In genomic region chr5:149766460-149767277, GRCh38 we compare ENCODE assay signal across 18 cellular contexts.
"Had no signal": no experiment of that assay in that cellular context is flagged by ENCODE, and none has a peak within 500 bp of the region (broad histone marks: within the 10 kb centered on the region; RNA-seq: fewer than 3 reads in every experiment).

No MANE protein-coding gene starts in this region.

- H3K9me3 ChIP-seq: adrenal gland had no signal

- ATAC-seq: activated CD4-positive, alpha-beta T cell treated with anti-CD3 and anti-CD28 coated beads for 36 hours; activated CD8-positive, alpha-beta T cell treated with anti-CD3 and anti-CD28 coated beads, Interleukin-2, amount 10 ng/mL, durations not matched to agents 7 days and 5 days; K562; T-cell had no signal

- H3K36me3 ChIP-seq: adrenal gland, WERI-Rb-1 had no signal

- H3K4me3 ChIP-seq: adrenal gland, K562, SK-N-MC had no signal

- DNase-seq: activated CD8-positive, alpha-beta memory T cell treated with anti-CD3 and anti-CD28 coated beads, Interleukin-2, amount 50 U/mL, for 48 hours; activated CD8-positive, alpha-beta T cell treated with anti-CD3 and anti-CD28 coated beads, Interleukin-2, amount 10 ng/mL, durations not matched to agents 7 days and 5 days; activated naive CD4-positive, alpha-beta T cell treated with anti-CD3 and anti-CD28 coated beads, Interleukin-2, amount 50 U/mL, for 16 hours; activated naive CD8-positive, alpha-beta T cell treated with anti-CD3 and anti-CD28 coated beads, Interleukin-2, amount 10 ng/mL, durations not matched to agents 7 days and 5 days; activated T-cell treated with anti-CD3 and anti-CD28 coated beads, Interleukin-2, amount 50 U/mL, for 1 hour; adrenal gland; anterior cingulate cortex; NCI-H1105 treated with DMSO at 0.1 percent for 48 hours; NCI-H1436 treated with DMSO at 0.1 percent for 48 hours; NCI-H187; NCI-H2081; NCI-H510A treated with DMSO at 0.1 percent for 48 hours; T-cell; T1000; WERI-Rb-1 had no signal

- H3K4me1 ChIP-seq: adrenal gland had no signal

- H3K27ac ChIP-seq: adrenal gland, SK-N-MC, WERI-Rb-1 had no signal

- H3K27me3 ChIP-seq: adrenal gland had no signal
